Comparison of ENCODE assay signal across 8 cellular contexts in the genomic region with DNA sequence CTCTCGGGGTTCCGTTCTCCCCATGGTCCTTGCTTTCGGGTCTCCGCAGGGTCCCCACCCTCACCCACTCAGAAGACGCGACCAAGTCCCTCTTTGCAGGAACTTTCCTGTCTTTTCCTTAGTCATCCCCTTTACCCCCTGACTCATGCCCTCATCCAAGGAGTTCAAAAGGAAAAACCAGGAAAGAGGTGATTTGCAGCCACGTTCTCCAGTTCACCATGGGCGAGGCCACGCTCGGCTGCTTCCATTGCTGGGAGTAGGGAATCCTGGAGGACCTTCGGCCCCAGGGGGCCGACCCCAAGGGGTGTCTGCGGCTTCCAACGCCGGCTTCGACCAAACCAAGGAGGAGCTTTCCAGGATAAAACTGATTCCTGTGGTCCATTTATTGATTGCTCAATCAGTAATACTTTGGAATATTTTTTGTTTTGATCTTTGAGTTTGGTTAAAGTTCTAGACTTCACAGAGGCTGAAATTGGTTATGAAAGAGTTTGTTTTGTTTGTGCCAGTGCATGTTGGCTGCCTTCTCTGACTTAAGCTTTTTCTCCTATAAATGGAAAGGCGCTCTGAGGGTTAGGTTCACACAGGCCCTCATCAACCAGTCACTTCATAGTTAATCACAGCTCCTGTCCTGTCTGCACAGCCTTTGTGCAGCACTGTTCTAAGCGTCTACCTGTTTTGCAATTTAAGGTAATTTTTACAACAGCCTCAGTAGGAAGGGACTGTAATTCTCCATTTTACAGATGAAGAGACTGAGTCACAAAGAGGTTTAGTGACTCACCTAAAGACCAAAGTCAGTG. TPM values are rescaled to one million over a fixed set of nuclear protein-coding genes. Genes with fewer than 3 reads are reported as not detected.
DNase-seq lines count a peak whose midpoint lies in the region; ATAC-seq and TF ChIP-seq lines count a peak whose summit lies in the region.

No MANE protein-coding gene starts in this region.

- H3K4me2 ChIP-seq in hepatocyte (peak overlapping the region; percentile 93), skeletal muscle satellite cell (ENCODE audit: low read length) (peak overlapping the region; percentile 93)

- intact Hi-C loops in activated CD4-positive, alpha-beta T cell treated with anti-CD3 and anti-CD28 coated beads, Interleukin-2, amount 10 ng/mL, durations not matched to agents 24 days and 14 days (cut with micrococcal nuclease): loop anchor here (5.0 kb wide), 1 partner anchor 45 kb away; no protein-coding TSS in a partner anchor

- ATAC-seq in activated naive CD4-positive, alpha-beta T cell treated with anti-CD3 and anti-CD28 coated beads, Interleukin-2, amount 50 U/mL, for 72 hours: peak; percentile 35 to 78
- ATAC-seq in activated CD4-positive, CD25-positive, alpha-beta regulatory T cell treated with anti-CD3 and anti-CD28 coated beads, Interleukin-2, amount 50 U/mL, for 24 hours: no peak

- no peak overlapping the region for H3K27ac Mint-ChIP-seq in activated CD4-positive, alpha-beta T cell treated with anti-CD3 and anti-CD28 coated beads, Interleukin-2, amount 10 ng/mL, durations not matched to agents 24 days and 14 days
- H3K27ac Mint-ChIP-seq in activated naive CD4-positive, alpha-beta T cell treated with anti-CD3 and anti-CD28 coated beads, Interleukin-2, amount 50 U/mL, for 72 hours: peak overlapping the region; percentile 16 to 63

- peaks cover 8% of the 10 kb centered on the region for H3K4me1 Mint-ChIP-seq in activated CD4-positive, alpha-beta T cell treated with anti-CD3 and anti-CD28 coated beads, Interleukin-2, amount 10 ng/mL, durations not matched to agents 24 days and 14 days

- no peaks in the 10 kb centered on the region for H3K9me3 Mint-ChIP-seq in activated CD4-positive, alpha-beta T cell treated with anti-CD3 and anti-CD28 coated beads, Interleukin-2, amount 10 ng/mL, durations not matched to agents 24 days and 14 days
- H3K9me3 Mint-ChIP-seq in activated naive CD4-positive, alpha-beta T cell treated with anti-CD3 and anti-CD28 coated beads, Interleukin-2, amount 50 U/mL, for 72 hours: no peaks in the 10 kb centered on the region

- no peaks in the 10 kb centered on the region for H3K9me2 ChIP-seq in hepatocyte (replicated peaks; ENCODE audit: insufficient read depth)

- no peak for TF ChIP-seq CTCF in hepatocyte (IDR thresholded peaks at IDR 0.05; ENCODE audit: poor library complexity)

- H3K36me3 ChIP-seq in hepatocyte (replicated peaks; ENCODE audit: insufficient read depth, low read depth) (no peaks in the 10 kb centered on the region), skeletal muscle satellite cell (ENCODE audit: insufficient read depth, low read length) (no peaks in the 10 kb centered on the region)

- H3K9me3 ChIP-seq in hepatocyte (ENCODE audit: low read depth) (no peaks in the 10 kb centered on the region), skeletal muscle satellite cell (replicated peaks; ENCODE audit: low read length) (no peaks in the 10 kb centered on the region)

- peak overlapping the region; percentile 51 for H3K9ac ChIP-seq in skeletal muscle satellite cell (ENCODE audit: low read depth, low read length)

- H3K4me3 Mint-ChIP-seq in activated CD4-positive, alpha-beta T cell treated with anti-CD3 and anti-CD28 coated beads, Interleukin-2, amount 10 ng/mL, durations not matched to agents 24 days and 14 days: peak overlapping the region; percentile 78

- no peak for DNase-seq in activated CD4-positive, alpha-beta T cell treated with anti-CD3 and anti-CD28 coated beads, Interleukin-2, amount 10 ng/mL, durations not matched to agents 24 days and 14 days
- no peak for DNase-seq in activated CD4-positive, alpha-beta T cell treated with anti-CD3 and anti-CD28 coated beads for 1 hour
- no peak for DNase-seq in activated naive CD4-positive, alpha-beta T cell treated with anti-CD3 and anti-CD28 coated beads, Interleukin-2, amount 50 U/mL, for 72 hours (ENCODE audit: low spot score in 2 of 2)
- DNase-seq in hepatocyte (ENCODE audit: low spot score) (peak; percentile 60), NCI-H128 (lab: John Stamatoyannopoulos, UW; ENCODE audit: unreplicated experiment) (no peak), activated gamma-delta T cell (lab: John Stamatoyannopoulos, UW) (no peak)

- peak overlapping the region; percentile 89 for H3K4me3 ChIP-seq in hepatocyte
- peak overlapping the region; percentile 75 for H3K4me3 ChIP-seq in skeletal muscle satellite cell (ENCODE audit: low read length)

- 12% methylated on average over 18 of the region's 18 CpGs for whole genome bisulfite sequencing in hepatocyte (ENCODE audit: low lambda C conversion rate, missing lambda C conversion rate)

- H3K36me3 Mint-ChIP-seq in activated CD4-positive, alpha-beta T cell treated with anti-CD3 and anti-CD28 coated beads, Interleukin-2, amount 10 ng/mL, durations not matched to agents 24 days and 14 days (ENCODE audit: low read depth): peaks cover 2% of the 10 kb centered on the region
- H3K36me3 Mint-ChIP-seq in activated naive CD4-positive, alpha-beta T cell treated with anti-CD3 and anti-CD28 coated beads, Interleukin-2, amount 50 U/mL, for 72 hours: peaks cover 6 to 7% of the 10 kb centered on the region in 2 donors

- peak overlapping the region; percentile 80 for H3K27ac ChIP-seq in hepatocyte

- H4K20me1 ChIP-seq in hepatocyte (ENCODE audit: insufficient read depth, poor library complexity, severe bottlenecking): peaks cover 16% of the 10 kb centered on the region

- peak overlapping the region; percentile 73 for H2AFZ ChIP-seq in hepatocyte

- H3K79me2 ChIP-seq in hepatocyte: peaks cover 52% of the 10 kb centered on the region

- H3K27me3 ChIP-seq in hepatocyte (no peaks in the 10 kb centered on the region), skeletal muscle satellite cell (ENCODE audit: control insufficient read depth, insufficient read depth, low read length) (peaks cover 24% of the 10 kb centered on the region)

- H3K4me1 ChIP-seq in hepatocyte (ENCODE audit: insufficient read depth): peaks cover 23% of the 10 kb centered on the region
- H3K4me1 ChIP-seq in skeletal muscle satellite cell (ENCODE audit: control insufficient read depth, insufficient read depth, low read length): peaks cover 12% of the 10 kb centered on the region

- H3K27me3 Mint-ChIP-seq in activated CD4-positive, alpha-beta T cell treated with anti-CD3 and anti-CD28 coated beads, Interleukin-2, amount 10 ng/mL, durations not matched to agents 24 days and 14 days: peaks cover 38% of the 10 kb centered on the region

RNA-seq across cellular contexts. Expression of a gene that starts 0.8 kb away (rescaled TPM):
- total RNA-seq in activated CD4-positive, alpha-beta T cell treated with anti-CD3 and anti-CD28 coated beads, Interleukin-2, amount 10 ng/mL, durations not matched to agents 24 days and 14 days: 0.09 and 0.21 TPM in 2 replicates
- total RNA-seq in activated naive CD4-positive, alpha-beta T cell treated with anti-CD3 and anti-CD28 coated beads, Interleukin-2, amount 50 U/mL, for 72 hours: 1 to 10 TPM; 2.4 to 3.2 TPM
- 116 and 126 TPM in 2 replicates for total RNA-seq in hepatocyte
- 185 and 203 TPM in 2 replicates for polyA plus RNA-seq in hepatocyte
- 8.1 and 9.6 TPM in 2 replicates for total RNA-seq in skeletal muscle satellite cell (2012; rRNA removed)

Comparison
In these comparisons a context has a peak if more than half of its experiments do, and no peak if none do; other contexts are left out.
1. ATAC-seq: peak in activated naive CD4-positive, alpha-beta T cell treated with anti-CD3 and anti-CD28 coated beads, Interleukin-2, amount 50 U/mL, for 72 hours (2 of 2); none in activated CD4-positive, CD25-positive, alpha-beta regulatory T cell treated with anti-CD3 and anti-CD28 coated beads, Interleukin-2, amount 50 U/mL, for 24 hours (0 of 2).
2. RNA of a gene that starts 0.8 kb away (total RNA-seq): 116 to 126 TPM in hepatocyte; 2.4 to 3.2 TPM in activated naive CD4-positive, alpha-beta T cell treated with anti-CD3 and anti-CD28 coated beads, Interleukin-2, amount 50 U/mL, for 72 hours and 0.09 to 0.21 TPM in activated CD4-positive, alpha-beta T cell treated with anti-CD3 and anti-CD28 coated beads, Interleukin-2, amount 10 ng/mL, durations not matched to agents 24 days and 14 days; every median in the first group is over 10 times any median in the second.